19 cellular contexts compared by ENCODE assay signal in genomic region chr7:22942191-22942590, GRCh38.
"Had no signal": no experiment of that assay in that cellular context is flagged by ENCODE, and none has a peak within 500 bp of the region (broad histone marks: within the 10 kb centered on the region; RNA-seq: fewer than 3 reads in every experiment).

No MANE protein-coding gene starts in this region.

- H3K36me3 ChIP-seq: prostate gland had no signal

- H3K9me3 Mint-ChIP-seq: activated CD4-positive, alpha-beta memory T cell treated with anti-CD3 and anti-CD28 coated beads, Interleukin-2, amount 10 ng/mL, durations not matched to agents 7 days and 5 days; activated naive CD8-positive, alpha-beta T cell treated with anti-CD3 and anti-CD28 coated beads for 36 hours; activated T-helper 17 cell treated with anti-CD3 and anti-CD28 coated beads, Interleukin-2, amount 50 U/mL, for 72 hours; effector memory CD8-positive, alpha-beta T cell; nephron progenitor cell; T-helper 2 cell treated with Interferon-gamma antibody and Interleukin-4, amounts not matched to agents 5 μg/mL and 100 μg/mL, for 36 hours had no signal

- H3K27me3 ChIP-seq: left lung, right atrium auricular region, thyroid gland had no signal

- H3K27ac Mint-ChIP-seq: activated CD4-positive, alpha-beta memory T cell treated with anti-CD3 and anti-CD28 coated beads, Interleukin-2, amount 10 ng/mL, durations not matched to agents 7 days and 5 days; activated naive CD8-positive, alpha-beta T cell treated with anti-CD3 and anti-CD28 coated beads for 36 hours; activated T-helper 17 cell treated with anti-CD3 and anti-CD28 coated beads, Interleukin-2, amount 50 U/mL, for 72 hours; effector memory CD8-positive, alpha-beta T cell; nephron progenitor cell; T-helper 2 cell treated with Interferon-gamma antibody and Interleukin-4, amounts not matched to agents 5 μg/mL and 100 μg/mL, for 36 hours had no signal

- H3K9me3 ChIP-seq: left lung, prostate gland, right atrium auricular region, thyroid gland had no signal

- ATAC-seq: activated T-helper 17 cell treated with anti-CD3 and anti-CD28 coated beads, Interleukin-2, amount 50 U/mL, for 72 hours; effector memory CD8-positive, alpha-beta T cell; left lung had no signal

- H3K4me1 Mint-ChIP-seq: activated CD4-positive, alpha-beta memory T cell treated with anti-CD3 and anti-CD28 coated beads, Interleukin-2, amount 10 ng/mL, durations not matched to agents 7 days and 5 days; activated naive CD8-positive, alpha-beta T cell treated with anti-CD3 and anti-CD28 coated beads for 36 hours; activated T-helper 17 cell treated with anti-CD3 and anti-CD28 coated beads, Interleukin-2, amount 50 U/mL, for 72 hours; nephron progenitor cell had no signal

- DNase-seq: activated CD4-positive, alpha-beta memory T cell treated with anti-CD3 and anti-CD28 coated beads, Interleukin-2, amount 10 ng/mL, durations not matched to agents 7 days and 5 days; activated CD4-positive, alpha-beta T cell treated with anti-CD3 and anti-CD28 coated beads for 4 hours; activated naive CD4-positive, alpha-beta T cell; activated naive CD8-positive, alpha-beta T cell treated with anti-CD3 and anti-CD28 coated beads for 36 hours; activated T-cell treated with anti-CD3 and anti-CD28 coated beads, Interleukin-2, amount 50 U/mL, for 1 hour; amygdala; effector memory CD8-positive, alpha-beta T cell; foreskin fibroblast; left lung; midbrain; nephron progenitor cell; stimulated activated CD4-positive, alpha-beta T cell treated with anti-CD3 and anti-CD28 coated beads, Interleukin-2, amount 100 ng/mL, for 24 hours; stimulated activated naive CD4-positive, alpha-beta T cell treated with Interleukin-2 at 50 U/mL for 16 hours; thyroid gland had no signal

- H3K4me3 Mint-ChIP-seq: activated CD4-positive, alpha-beta memory T cell treated with anti-CD3 and anti-CD28 coated beads, Interleukin-2, amount 10 ng/mL, durations not matched to agents 7 days and 5 days; activated naive CD8-positive, alpha-beta T cell treated with anti-CD3 and anti-CD28 coated beads for 36 hours; activated T-helper 17 cell treated with anti-CD3 and anti-CD28 coated beads, Interleukin-2, amount 50 U/mL, for 72 hours; effector memory CD8-positive, alpha-beta T cell; nephron progenitor cell; T-helper 2 cell treated with Interferon-gamma antibody and Interleukin-4, amounts not matched to agents 5 μg/mL and 100 μg/mL, for 36 hours had no signal

- H3K4me3 ChIP-seq: left lung, prostate gland, right atrium auricular region, thyroid gland had no signal

- H3K27me3 Mint-ChIP-seq: activated CD4-positive, alpha-beta memory T cell treated with anti-CD3 and anti-CD28 coated beads, Interleukin-2, amount 10 ng/mL, durations not matched to agents 7 days and 5 days; activated naive CD8-positive, alpha-beta T cell treated with anti-CD3 and anti-CD28 coated beads for 36 hours; activated T-helper 17 cell treated with anti-CD3 and anti-CD28 coated beads, Interleukin-2, amount 50 U/mL, for 72 hours; effector memory CD8-positive, alpha-beta T cell had no signal

- H3K27ac ChIP-seq: epithelial cell of prostate, left lung, prostate gland, right atrium auricular region, thyroid gland had no signal

- H3K4me1 ChIP-seq: left lung, prostate gland, right atrium auricular region, thyroid gland had no signal
